In the genomic region with DNA sequence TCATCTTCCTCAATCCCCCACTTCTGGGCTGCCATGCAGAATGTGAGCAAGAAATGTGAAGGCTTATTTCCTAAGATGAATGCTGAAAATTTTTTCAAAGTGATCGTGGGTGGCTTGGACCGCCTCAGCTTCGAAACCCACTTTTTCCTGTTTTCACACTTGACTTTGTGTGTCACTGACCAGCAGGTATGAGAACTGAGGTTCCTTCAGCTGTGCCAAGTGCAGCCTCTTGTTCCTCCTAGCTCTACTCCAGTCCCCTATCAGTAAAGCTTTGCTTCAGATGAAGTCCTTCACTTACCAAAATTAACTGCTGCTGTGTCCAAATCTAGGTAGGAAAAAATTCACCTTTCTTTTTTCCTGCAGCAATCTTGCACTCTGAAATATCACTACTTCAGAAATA, we compare ENCODE assay signal across 3 cellular contexts.
TF ChIP-seq lines count a peak whose summit lies in the region.

No MANE protein-coding gene starts in this region.

TF ChIP-seq in GM23338, 12 proteins besides CTCF, POLR2A, EP300 and RAD21:
- no peak for TF ChIP-seq EZH2phosphoT487 (IDR thresholded peaks at IDR 0.05; ENCODE audit: unreplicated experiment)
- TF ChIP-seq, protein P1, sequence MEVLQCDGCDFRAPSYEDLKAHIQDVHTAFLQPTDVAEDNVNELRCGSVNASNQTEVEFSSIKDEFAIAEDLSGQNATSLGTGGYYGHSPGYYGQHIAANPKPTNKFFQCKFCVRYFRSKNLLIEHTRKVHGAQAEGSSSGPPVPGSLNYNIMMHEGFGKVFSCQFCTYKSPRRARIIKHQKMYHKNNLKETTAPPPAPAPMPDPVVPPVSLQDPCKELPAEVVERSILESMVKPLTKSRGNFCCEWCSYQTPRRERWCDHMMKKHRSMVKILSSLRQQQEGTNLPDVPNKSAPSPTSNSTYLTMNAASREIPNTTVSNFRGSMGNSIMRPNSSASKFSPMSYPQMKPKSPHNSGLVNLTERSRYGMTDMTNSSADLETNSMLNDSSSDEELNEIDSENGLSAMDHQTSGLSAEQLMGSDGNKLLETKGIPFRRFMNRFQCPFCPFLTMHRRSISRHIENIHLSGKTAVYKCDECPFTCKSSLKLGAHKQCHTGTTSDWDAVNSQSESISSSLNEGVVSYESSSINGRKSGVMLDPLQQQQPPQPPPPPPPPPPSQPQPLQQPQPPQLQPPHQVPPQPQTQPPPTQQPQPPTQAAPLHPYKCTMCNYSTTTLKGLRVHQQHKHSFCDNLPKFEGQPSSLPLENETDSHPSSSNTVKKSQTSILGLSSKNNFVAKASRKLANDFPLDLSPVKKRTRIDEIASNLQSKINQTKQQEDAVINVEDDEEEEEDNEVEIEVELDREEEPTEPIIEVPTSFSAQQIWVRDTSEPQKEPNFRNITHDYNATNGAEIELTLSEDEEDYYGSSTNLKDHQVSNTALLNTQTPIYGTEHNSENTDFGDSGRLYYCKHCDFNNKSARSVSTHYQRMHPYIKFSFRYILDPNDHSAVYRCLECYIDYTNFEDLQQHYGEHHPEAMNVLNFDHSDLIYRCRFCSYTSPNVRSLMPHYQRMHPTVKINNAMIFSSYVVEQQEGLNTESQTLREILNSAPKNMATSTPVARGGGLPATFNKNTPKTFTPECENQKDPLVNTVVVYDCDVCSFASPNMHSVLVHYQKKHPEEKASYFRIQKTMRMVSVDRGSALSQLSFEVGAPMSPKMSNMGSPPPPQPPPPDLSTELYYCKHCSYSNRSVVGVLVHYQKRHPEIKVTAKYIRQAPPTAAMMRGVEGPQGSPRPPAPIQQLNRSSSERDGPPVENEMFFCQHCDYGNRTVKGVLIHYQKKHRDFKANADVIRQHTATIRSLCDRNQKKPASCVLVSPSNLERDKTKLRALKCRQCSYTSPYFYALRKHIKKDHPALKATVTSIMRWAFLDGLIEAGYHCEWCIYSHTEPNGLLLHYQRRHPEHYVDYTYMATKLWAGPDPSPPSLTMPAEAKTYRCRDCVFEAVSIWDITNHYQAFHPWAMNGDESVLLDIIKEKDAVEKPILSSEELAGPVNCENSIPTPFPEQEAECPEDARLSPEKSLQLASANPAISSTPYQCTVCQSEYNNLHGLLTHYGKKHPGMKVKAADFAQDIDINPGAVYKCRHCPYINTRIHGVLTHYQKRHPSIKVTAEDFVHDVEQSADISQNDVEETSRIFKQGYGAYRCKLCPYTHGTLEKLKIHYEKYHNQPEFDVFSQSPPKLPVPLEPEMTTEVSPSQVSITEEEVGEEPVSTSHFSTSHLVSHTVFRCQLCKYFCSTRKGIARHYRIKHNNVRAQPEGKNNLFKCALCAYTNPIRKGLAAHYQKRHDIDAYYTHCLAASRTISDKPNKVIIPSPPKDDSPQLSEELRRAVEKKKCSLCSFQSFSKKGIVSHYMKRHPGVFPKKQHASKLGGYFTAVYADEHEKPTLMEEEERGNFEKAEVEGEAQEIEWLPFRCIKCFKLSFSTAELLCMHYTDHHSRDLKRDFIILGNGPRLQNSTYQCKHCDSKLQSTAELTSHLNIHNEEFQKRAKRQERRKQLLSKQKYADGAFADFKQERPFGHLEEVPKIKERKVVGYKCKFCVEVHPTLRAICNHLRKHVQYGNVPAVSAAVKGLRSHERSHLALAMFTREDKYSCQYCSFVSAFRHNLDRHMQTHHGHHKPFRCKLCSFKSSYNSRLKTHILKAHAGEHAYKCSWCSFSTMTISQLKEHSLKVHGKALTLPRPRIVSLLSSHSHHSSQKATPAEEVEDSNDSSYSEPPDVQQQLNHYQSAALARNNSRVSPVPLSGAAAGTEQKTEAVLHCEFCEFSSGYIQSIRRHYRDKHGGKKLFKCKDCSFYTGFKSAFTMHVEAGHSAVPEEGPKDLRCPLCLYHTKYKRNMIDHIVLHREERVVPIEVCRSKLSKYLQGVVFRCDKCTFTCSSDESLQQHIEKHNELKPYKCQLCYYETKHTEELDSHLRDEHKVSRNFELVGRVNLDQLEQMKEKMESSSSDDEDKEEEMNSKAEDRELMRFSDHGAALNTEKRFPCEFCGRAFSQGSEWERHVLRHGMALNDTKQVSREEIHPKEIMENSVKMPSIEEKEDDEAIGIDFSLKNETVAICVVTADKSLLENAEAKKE (CRISPR knock-in tag; IDR thresholded peaks at IDR 0.05), result no peak
- no peak for TF ChIP-seq POLR2AphosphoS5 (IDR thresholded peaks at IDR 0.05; ENCODE audit: low read depth)
TF ChIP-seq in GM23338: peak in this region for 0.

TF ChIP-seq in H1, 55 proteins besides CTCF, POLR2A, EP300 and RAD21 (continued from another document):
- TF ChIP-seq FOSL1 (IDR thresholded peaks at IDR 0.05; ENCODE audit: insufficient read depth, low read depth, low read length) (no peak), BRCA1 (IDR thresholded peaks at IDR 0.05; ENCODE audit: low read depth, low read length) (no peak), TCF12 (IDR thresholded peaks at IDR 0.05; ENCODE audit: low read depth, low read length) (no peak), SP4 (IDR thresholded peaks at IDR 0.05; ENCODE audit: low read length) (no peak), TAF1 (IDR thresholded peaks at IDR 0.05; ENCODE audit: low read depth, low read length) (no peak), POLR2AphosphoS5 (IDR thresholded peaks at IDR 0.05; ENCODE audit: low read depth, low read length) (no peak), HDAC2 (IDR thresholded peaks at IDR 0.05; ENCODE audit: borderline replicate concordance in 1 of 2, low read depth in 2 of 2, low read length in 2 of 2) (no peak), GABPA (IDR thresholded peaks at IDR 0.05; ENCODE audit: borderline replicate concordance, insufficient read depth, low read length) (no peak), SP2 (IDR thresholded peaks at IDR 0.05; ENCODE audit: low read length) (no peak), TBP (IDR thresholded peaks at IDR 0.05; ENCODE audit: low read depth, low read length) (no peak), NRF1 (IDR thresholded peaks at IDR 0.05; ENCODE audit: low read depth, low read length) (no peak), JUN (IDR thresholded peaks at IDR 0.05; ENCODE audit: low read depth, low read length) (no peak), CTBP2 (IDR thresholded peaks at IDR 0.05; ENCODE audit: borderline replicate concordance, insufficient read depth, insufficient read length, low read length) (no peak), YY1 (IDR thresholded peaks at IDR 0.05; ENCODE audit: low read depth, low read length) (no peak), BACH1 (IDR thresholded peaks at IDR 0.05; ENCODE audit: low read length) (no peak), MAFK (IDR thresholded peaks at IDR 0.05; ENCODE audit: low read depth, low read length) (no peak), CBX8 (IDR thresholded peaks at IDR 0.05; ENCODE audit: borderline replicate concordance, low read depth, low read length) (no peak), SAP30 (IDR thresholded peaks at IDR 0.05; ENCODE audit: insufficient read depth, insufficient replicate concordance, low read length) (no peak)
- TF ChIP-seq, protein P2, sequence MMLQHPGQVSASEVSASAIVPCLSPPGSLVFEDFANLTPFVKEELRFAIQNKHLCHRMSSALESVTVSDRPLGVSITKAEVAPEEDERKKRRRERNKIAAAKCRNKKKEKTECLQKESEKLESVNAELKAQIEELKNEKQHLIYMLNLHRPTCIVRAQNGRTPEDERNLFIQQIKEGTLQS (IDR thresholded peaks at IDR 0.05; ENCODE audit: insufficient read depth, low read depth, low read length), result no peak

TF ChIP-seq in GM12891, 5 proteins besides CTCF, POLR2A, EP300 and RAD21:
- no peak for TF ChIP-seq TAF1 (IDR thresholded peaks at IDR 0.05; ENCODE audit: low read depth, low read length)
- no peak for TF ChIP-seq SPI1 (IDR thresholded peaks at IDR 0.05; ENCODE audit: low read depth, low read length)
- no peak for TF ChIP-seq PAX5 (IDR thresholded peaks at IDR 0.05; ENCODE audit: insufficient read depth, low read length, severe bottlenecking)
- no peak for TF ChIP-seq POLR2AphosphoS5 (IDR thresholded peaks at IDR 0.05; ENCODE audit: low read depth, low read length)
- TF ChIP-seq POU2F2 (IDR thresholded peaks at IDR 0.05; ENCODE audit: low read depth, low read length), result no peak
